23 cellular contexts compared by ENCODE assay signal in genomic region chr6:35183935-35184334, GRCh38. TPM values are rescaled to one million over a fixed set of nuclear protein-coding genes. Genes with fewer than 3 reads are reported as not detected.
DNase-seq lines count a peak whose midpoint lies in the region; ATAC-seq, FAIRE-seq and TF ChIP-seq lines count a peak whose summit lies in the region.
"Had no signal": no experiment of that assay in that cellular context is flagged by ENCODE, and none has a peak within 500 bp of the region (broad histone marks: within the 10 kb centered on the region; RNA-seq: fewer than 3 reads in every experiment).

No MANE protein-coding gene starts in this region.

- TF ChIP-seq RAD21 in K562 (CRISPR knock-in tag; conservative IDR thresholded peaks at IDR 0.05 in 1 of 2, IDR thresholded peaks at IDR 0.05 in 1 of 2), result no peak

- CTCF ChIA-PET in MCF 10A (lab: Yijun Ruan, JAX), result interaction anchor here (0.6 to 1.7 kb wide), 3 partner anchors 11 to 57 kb away, joined by 3 to 4 read pairs (median 3); no protein-coding TSS in a partner anchor
- CTCF ChIA-PET in mammary epithelial cell (lab: Charles Lee; ENCODE audit: low non-redundant PET), result no interaction called here
- CTCF ChIA-PET in K562 (lab: Yijun Ruan, JAX; ENCODE audit: low intra/inter-chr PET ratio), result no interaction called here

- H3K4me3 Mint-ChIP-seq in MCF 10A (ENCODE audit: unreplicated experiment) (no peak overlapping the region), HFFc6 (no peak overlapping the region)
- H3K4me3 Mint-ChIP-seq: CD8-positive, alpha-beta memory T cell had no signal

- H3K36me3 Mint-ChIP-seq in MCF 10A (ENCODE audit: insufficient read depth, unreplicated experiment) (no peaks in the 10 kb centered on the region), HFFc6 (ENCODE audit: low read depth) (no peaks in the 10 kb centered on the region)
- H3K36me3 Mint-ChIP-seq: CD8-positive, alpha-beta memory T cell had no signal

- H3K4me3 ChIP-seq in mammary epithelial cell (replicated peaks in 1 of 3; ENCODE audit: insufficient read depth in 1 of 3, low read depth in 2 of 3, low read length in 3 of 3) (no peak overlapping the region), K562 (no peak overlapping the region), tibial artery (no peak overlapping the region), smooth muscle cell (no peak overlapping the region)
- H3K4me3 ChIP-seq: Peyer's patch had no signal

- H3K36me3 ChIP-seq in mammary epithelial cell (ENCODE audit: insufficient read depth, low read length), result no peaks in the 10 kb centered on the region
- no peaks in the 10 kb centered on the region for H3K36me3 ChIP-seq in K562 (ENCODE audit: control insufficient read depth, insufficient read depth, low read length)
- H3K36me3 ChIP-seq in tibial artery, result no peaks in the 10 kb centered on the region
- H3K36me3 ChIP-seq in smooth muscle cell (ENCODE audit: low read depth), result no peaks in the 10 kb centered on the region
- H3K36me3 ChIP-seq: Peyer's patch had no signal

- H3K27ac Mint-ChIP-seq in MCF 10A (ENCODE audit: low read depth, unreplicated experiment) (peak overlapping the region; percentile 17), HFFc6 (peak overlapping the region; percentile 85)
- H3K27ac Mint-ChIP-seq: CD8-positive, alpha-beta memory T cell had no signal

- DNase-seq in MCF 10A (ENCODE audit: unreplicated experiment) (no peak), mammary epithelial cell (no peak), HFFc6 (no peak), K562 (ENCODE audit: extremely low read depth in 1 of 4, low spot score in 3 of 4) (peak in 2 of 4 experiments; percentile 52 to 54), tibial artery (no peak), smooth muscle cell (lab: John Stamatoyannopoulos, UW; ENCODE audit: unreplicated experiment) (no peak)
- DNase-seq: 8988T; Calu3; CD8-positive, alpha-beta memory T cell; DMS153; KBM-7; NCI-H1092 treated with DMSO at 0.1 percent for 48 hours; NCI-H1436 treated with DMSO at 0.1 percent for 48 hours; NCI-H2029; NCI-H2227 treated with DMSO at 0.1 percent for 48 hours; NCI-H510A; NCI-H82; Peyer's patch had no signal

- H3K79me2 ChIP-seq in mammary epithelial cell (ENCODE audit: insufficient read depth, low read length) (no peaks in the 10 kb centered on the region), K562 (ENCODE audit: control insufficient read depth, insufficient read depth, low read length) (no peaks in the 10 kb centered on the region), smooth muscle cell (ENCODE audit: low read depth) (no peaks in the 10 kb centered on the region)

- ATAC-seq in K562 (peak; percentile 44), HG02970 (IDR thresholded peaks at IDR 0.05; ENCODE audit: low FRiP score, unreplicated experiment) (no peak)

- peak; percentile 77 for TF ChIP-seq EP300 in K562 (IDR thresholded peaks at IDR 0.05; ENCODE audit: low read length)

- no peak overlapping the region for H3K4me2 ChIP-seq in mammary epithelial cell (ENCODE audit: insufficient read depth, low read depth, low read length)
- H3K4me2 ChIP-seq in K562 (ENCODE audit: insufficient read depth, low read length), result no peak overlapping the region
- H3K4me2 ChIP-seq in smooth muscle cell, result no peak overlapping the region

- H4K20me1 ChIP-seq in mammary epithelial cell (ENCODE audit: insufficient read depth, low read length) (no peaks in the 10 kb centered on the region), K562 (replicated peaks; ENCODE audit: control insufficient read depth, insufficient read depth, low read length) (no peaks in the 10 kb centered on the region), smooth muscle cell (ENCODE audit: low read depth) (no peaks in the 10 kb centered on the region)

- TF ChIP-seq CTCF in MCF 10A (IDR thresholded peaks at IDR 0.05; ENCODE audit: unreplicated experiment) (no peak), mammary epithelial cell (conservative IDR thresholded peaks at IDR 0.05 in 1 of 2, IDR thresholded peaks at IDR 0.05 in 1 of 2; ENCODE audit: extremely low read depth in 1 of 2, insufficient read depth in 1 of 2, low read depth in 1 of 2, low read length in 2 of 2) (no peak), HFFc6 (IDR thresholded peaks at IDR 0.05) (no peak), K562 (IDR thresholded peaks at IDR 0.05 in 2 of 3, conservative IDR thresholded peaks at IDR 0.05 in 1 of 3; ENCODE audit: insufficient read depth in 2 of 3, low read depth in 1 of 3, low read length in 3 of 3) (no peak), tibial artery (IDR thresholded peaks at IDR 0.05) (no peak), smooth muscle cell (IDR thresholded peaks at IDR 0.05; ENCODE audit: borderline replicate concordance, insufficient read depth, poor library complexity, severe bottlenecking) (no peak)

- peaks cover 11% of the 10 kb centered on the region for H3F3A ChIP-seq in smooth muscle cell (ENCODE audit: low read depth)

- no peaks in the 10 kb centered on the region for H3K9me3 Mint-ChIP-seq in MCF 10A (ENCODE audit: unreplicated experiment)
- H3K9me3 Mint-ChIP-seq in HFFc6, result no peaks in the 10 kb centered on the region
- H3K9me3 Mint-ChIP-seq: CD8-positive, alpha-beta memory T cell had no signal

- in situ Hi-C loops in mammary epithelial cell (cut with MboI; ENCODE audit: low sequenced_read_pairs in 2 of 2) (no loop called here), K562 (cut with MboI) (no loop called here)

- peak; percentile 80 for FAIRE-seq in K562 (lab: Jason Lieb, UNC)
- FAIRE-seq: GM12891 had no signal

- intact Hi-C loops in MCF 10A (cut with micrococcal nuclease), result no loop called here
- intact Hi-C loops in mammary epithelial cell (cut with micrococcal nuclease), result no loop called here
- intact Hi-C loops in K562 (cut with micrococcal nuclease), result no loop called here
- intact Hi-C loops in tibial artery (cut with DNase I; ENCODE audit: low total_unique reads), result no loop called here

- H3K9ac ChIP-seq in mammary epithelial cell (ENCODE audit: insufficient read depth, low read length) (no peak overlapping the region), K562 (ENCODE audit: insufficient read depth in 1 of 2, low read depth in 2 of 2, low read length in 2 of 2) (no peak overlapping the region), smooth muscle cell (ENCODE audit: low read depth) (no peak overlapping the region)

- peaks cover 17% of the 10 kb centered on the region for H3K4me1 ChIP-seq in mammary epithelial cell (ENCODE audit: insufficient read depth, low read length)
- H3K4me1 ChIP-seq in K562 (replicated peaks in 1 of 2; ENCODE audit: control insufficient read depth in 2 of 2, insufficient read depth in 2 of 2, low read length in 2 of 2), result peaks cover 10 to 37% of the 10 kb centered on the region in 2 experiments; a peak in 4 of 5 replicates
- H3K4me1 ChIP-seq in tibial artery, result peaks cover 8 to 71% (median 44%) of the 10 kb centered on the region in 4 donors
- peaks cover 4% of the 10 kb centered on the region for H3K4me1 ChIP-seq in smooth muscle cell (ENCODE audit: low read depth)

- dilution Hi-C loops in mammary epithelial cell (cut with HindIII; ENCODE audit: low sequenced_read_pairs), result no loop called here

- no peak overlapping the region for H2AFZ ChIP-seq in mammary epithelial cell (ENCODE audit: low read depth, low read length)
- no peak overlapping the region for H2AFZ ChIP-seq in K562 (ENCODE audit: low read depth, low read length)
- H2AFZ ChIP-seq in smooth muscle cell (ENCODE audit: low read depth), result no peak overlapping the region

- H3K9me1 ChIP-seq in K562 (ENCODE audit: control insufficient read depth, insufficient read depth, low read length), result no peaks in the 10 kb centered on the region

- BruUV-seq in MCF 10A (replicated peaks; lab: Mats Ljungman, UMichigan) (no TSS peak), mammary epithelial cell (replicated peaks; lab: Mats Ljungman, UMichigan) (no TSS peak), K562 (replicated peaks; lab: Mats Ljungman, UMichigan) (no TSS peak)

- H3K9me3 ChIP-seq in mammary epithelial cell (replicated peaks; ENCODE audit: insufficient read depth, low read length) (no peaks in the 10 kb centered on the region), K562 (replicated peaks; ENCODE audit: control insufficient read depth, insufficient read depth, low read depth, low read length) (no peaks in the 10 kb centered on the region), tibial artery (no peaks in the 10 kb centered on the region), smooth muscle cell (replicated peaks; ENCODE audit: low read depth) (no peaks in the 10 kb centered on the region)
- H3K9me3 ChIP-seq: Peyer's patch had no signal

- TF ChIP-seq POLR2A in K562 (conservative IDR thresholded peaks at IDR 0.05), result no peak

- POLR2A ChIA-PET in MCF 10A (lab: Yijun Ruan, JAX), result no interaction called here
- POLR2A ChIA-PET in K562 (lab: Yijun Ruan, JAX), result interaction anchor here (0.9 to 1.1 kb wide), 2 partner anchors 12 to 309 kb away, joined by 3 to 7 read pairs; no protein-coding TSS in a partner anchor

- peaks cover 47% of the 10 kb centered on the region for H3K4me1 Mint-ChIP-seq in MCF 10A (ENCODE audit: insufficient read depth, unreplicated experiment)
- H3K4me1 Mint-ChIP-seq in HFFc6 (ENCODE audit: low read depth), result peaks cover 72% of the 10 kb centered on the region

- H3K27ac ChIP-seq in mammary epithelial cell (ENCODE audit: insufficient read depth, low read depth, low read length), result no peak overlapping the region
- no peak overlapping the region for H3K27ac ChIP-seq in K562 (ENCODE audit: extremely low read depth, low read depth, low read length)
- peak overlapping the region; percentile 83 to 93 for H3K27ac ChIP-seq in tibial artery
- H3K27ac ChIP-seq in smooth muscle cell (ENCODE audit: low read depth), result no peak overlapping the region
- H3K27ac ChIP-seq: C4-2B, Peyer's patch had no signal

- WGBS in mammary epithelial cell (ENCODE audit: low coverage, missing lambda C conversion rate), result 100% methylated on average over 2 of the region's 2 CpGs
- WGBS in K562 (ENCODE audit: insufficient coverage, low coverage, missing lambda C conversion rate), result 3% methylated on average over 2 of the region's 2 CpGs
- WGBS in smooth muscle cell (ENCODE audit: low lambda C conversion rate), result 95% methylated on average over 2 of the region's 2 CpGs

- H3K27me3 ChIP-seq in mammary epithelial cell (ENCODE audit: insufficient read depth, low read length) (no peaks in the 10 kb centered on the region), K562 (ENCODE audit: control insufficient read depth in 2 of 2, insufficient read depth in 2 of 2, low read length in 2 of 2) (peaks cover 9 to 15% of the 10 kb centered on the region in 2 experiments; a peak in 3 of 5 replicates), tibial artery (no peaks in the 10 kb centered on the region), smooth muscle cell (ENCODE audit: low read depth) (no peaks in the 10 kb centered on the region)
- H3K27me3 ChIP-seq: Peyer's patch had no signal

- H3K27me3 Mint-ChIP-seq in MCF 10A (ENCODE audit: insufficient read depth, unreplicated experiment) (no peaks in the 10 kb centered on the region), HFFc6 (ENCODE audit: insufficient read depth) (peaks cover 3% of the 10 kb centered on the region; the same call in 1 of the 2 replicates)

RNA-seq across cellular contexts. Expression of gene SCUBE3, which starts 29.8 kb away (rescaled TPM):
- total RNA-seq in MCF 10A (2022) (not detected in 2 replicates), mammary epithelial cell (under 1 TPM; under 0.01 to 0.19 TPM), K562 (2014; rRNA removed) (not detected in 2 replicates), K562 (2014; rRNA removed; fragmentation: Illumina TruSeq; extraction: Trizol) (not detected in 2 replicates), K562 (2015; rRNA removed; fragmentation: Illumina TruSeq; extraction: Trizol) (not detected in 2 replicates), K562 (2021) (0.02 TPM in 1 of 2 replicates, not detected in the other), smooth muscle cell (11.8 and 14.6 TPM in 2 replicates)
- polyA plus RNA-seq in mammary epithelial cell (0.06 TPM), K562 (2011; rRNA removed) (not detected in 2 replicates), K562 (2014; fragmentation: Illumina TruSeq; extraction: Trizol) (not detected in 2 replicates), K562 (2014; fragmentation: Nextera tagmentation; extraction: Ambion mirVana) (under 1 TPM; 0.01 to 0.11 TPM), K562 (2014; rRNA removed) (not detected in 2 replicates), smooth muscle cell (15.7 and 18.0 TPM in 2 replicates)
- polyA minus RNA-seq in mammary epithelial cell, result not detected
- total RNA-seq in HFFc6 (2021; fragmentation: NEBNext Ultra II Directional; extraction: Animal tissue kit (Norgen Biotek cat#: 25700)), result 10 to 100 TPM; 37.0 to 75.0 (median 44.3) TPM
- not detected in 2 replicates for total RNA-seq in K562 (2011; cell fraction: chromatin; rRNA removed; ENCODE audit: low replicate concordance)
- total RNA-seq in K562 (2011; cell fraction: nucleolus; rRNA removed), result not detected in 2 replicates
- not detected in 2 replicates for total RNA-seq in K562 (2011; cell fraction: nucleoplasm; rRNA removed)
- not detected in 2 replicates for polyA plus RNA-seq in K562 (2011; cell fraction: cytosol; rRNA removed)
- polyA plus RNA-seq in K562 (2011; cell fraction: nucleus; rRNA removed), result not detected in 2 replicates
- 0.08 and 0.19 TPM in 2 replicates for polyA plus RNA-seq in K562 (2012)
- polyA minus RNA-seq in K562 (2011; rRNA and poly(A)+ RNA removed), result not detected in 2 replicates
- polyA minus RNA-seq in K562 (2011; cell fraction: cytosol; rRNA and poly(A)+ RNA removed), result not detected in 2 replicates
- polyA minus RNA-seq in K562 (2011; cell fraction: nucleus; rRNA and poly(A)+ RNA removed), result not detected in 2 replicates
- total RNA-seq: Peyer's patch had no signal

RNA-seq across cellular contexts. Expression of gene TCP11, which starts 42.8 kb away (rescaled TPM):
- not detected in 2 replicates for total RNA-seq in MCF 10A (2022)
- not detected for total RNA-seq in mammary epithelial cell
- polyA plus RNA-seq in mammary epithelial cell, result not detected
- polyA minus RNA-seq in mammary epithelial cell, result not detected
- total RNA-seq in HFFc6 (2021; fragmentation: NEBNext Ultra II Directional; extraction: Animal tissue kit (Norgen Biotek cat#: 25700)), result under 1 TPM; 0.31 to 0.70 (median 0.37) TPM
- not detected in 2 replicates for total RNA-seq in K562 (2011; cell fraction: chromatin; rRNA removed; ENCODE audit: low replicate concordance)
- not detected in 2 replicates for total RNA-seq in K562 (2011; cell fraction: nucleolus; rRNA removed)
- not detected in 2 replicates for total RNA-seq in K562 (2011; cell fraction: nucleoplasm; rRNA removed)
- total RNA-seq in K562 (2014; rRNA removed), result not detected in 2 replicates
- not detected in 2 replicates for total RNA-seq in K562 (2014; rRNA removed; fragmentation: Illumina TruSeq; extraction: Trizol)
- not detected in 2 replicates for total RNA-seq in K562 (2015; rRNA removed; fragmentation: Illumina TruSeq; extraction: Trizol)
- not detected in 2 replicates for total RNA-seq in K562 (2021)
- not detected in 2 replicates for polyA plus RNA-seq in K562 (2011; rRNA removed)
- polyA plus RNA-seq in K562 (2011; cell fraction: cytosol; rRNA removed), result 0.15 TPM in 1 of 2 replicates, not detected in the other
- polyA plus RNA-seq in K562 (2011; cell fraction: nucleus; rRNA removed), result not detected in 2 replicates
- not detected in 2 replicates for polyA plus RNA-seq in K562 (2012)
- polyA plus RNA-seq in K562 (2014; fragmentation: Illumina TruSeq; extraction: Trizol), result not detected in 2 replicates
- not detected for polyA plus RNA-seq in K562 (2014; fragmentation: Nextera tagmentation; extraction: Ambion mirVana)
- polyA plus RNA-seq in K562 (2014; rRNA removed), result not detected in 2 replicates
- 0.18 TPM in 1 of 2 replicates, not detected in the other for polyA minus RNA-seq in K562 (2011; rRNA and poly(A)+ RNA removed)
- polyA minus RNA-seq in K562 (2011; cell fraction: cytosol; rRNA and poly(A)+ RNA removed), result not detected in 2 replicates
- polyA minus RNA-seq in K562 (2011; cell fraction: nucleus; rRNA and poly(A)+ RNA removed), result not detected in 2 replicates
- 0.40 TPM in 1 of 2 replicates, not detected in the other for total RNA-seq in smooth muscle cell
- polyA plus RNA-seq in smooth muscle cell, result 0.64 TPM in 1 of 2 replicates, not detected in the other
- total RNA-seq: Calu3; CD8-positive, alpha-beta memory T cell; G401; Peyer's patch; SK-MEL-5 had no signal
- polyA plus RNA-seq: CD8-positive, alpha-beta memory T cell had no signal

Comparison
In these comparisons a context has a peak if more than half of its experiments do, and no peak if none do; other contexts are left out.
1. H3K27ac ChIP-seq: peak in tibial artery (2 of 2); none in mammary epithelial cell (single experiment), K562 (single experiment) and smooth muscle cell (single experiment).
2. RNA of gene SCUBE3, which starts 29.8 kb away (total RNA-seq): 37.0 to 75.0 TPM in HFFc6 and 11.8 to 14.6 TPM in smooth muscle cell; under 0.01 to 0.19 TPM in mammary epithelial cell, not detected in MCF 10A and 0.02 TPM in K562; every median in the first group is over 10 times any median in the second.